In the genomic region with DNA sequence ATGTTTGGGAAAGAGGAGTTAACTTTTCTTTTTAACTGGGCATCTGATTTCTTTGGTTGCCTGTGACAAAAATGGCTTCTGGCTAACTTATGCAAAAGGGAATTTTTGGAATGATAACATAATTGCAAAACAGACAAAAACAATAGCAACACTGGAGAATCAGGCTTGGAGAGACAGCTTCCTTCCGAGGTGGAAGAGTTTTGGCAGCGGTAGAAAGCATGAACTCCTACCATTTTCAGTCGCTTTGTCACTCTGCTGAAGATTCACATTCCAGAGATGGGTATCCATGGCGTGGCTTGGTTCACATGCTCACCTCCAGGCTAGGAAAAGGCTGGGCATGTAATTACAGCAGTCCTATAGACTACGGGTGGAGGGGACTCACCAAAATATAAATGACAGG, we compare ENCODE assay signal across 17 cellular contexts.
"Had no signal": no experiment of that assay in that cellular context is flagged by ENCODE, and none has a peak within 500 bp of the region (broad histone marks: within the 10 kb centered on the region; RNA-seq: fewer than 3 reads in every experiment).

No MANE protein-coding gene starts in this region.

- H3K4me3 ChIP-seq: hepatocyte, lung, thyroid gland had no signal

- H2AFZ ChIP-seq: hepatocyte had no signal

- H3K27ac ChIP-seq: hepatocyte, thyroid gland, WERI-Rb-1 had no signal

- H3K4me1 Mint-ChIP-seq: T-helper 17 cell had no signal

- H3K27ac Mint-ChIP-seq: activated naive CD8-positive, alpha-beta T cell; endodermal cell; T-helper 17 cell had no signal

- DNase-seq: activated CD4-positive, alpha-beta T cell treated with anti-CD3 and anti-CD28 coated beads for 1 hour; activated CD8-positive, alpha-beta memory T cell treated with anti-CD3 and anti-CD28 coated beads for 24 hours; activated CD8-positive, alpha-beta memory T cell treated with anti-CD3 and anti-CD28 coated beads, Interleukin-2, amount 50 U/mL, for 48 hours; activated gamma-delta T cell; amniotic stem cell; dermis blood vessel endothelial cell; endodermal cell; left cardiac atrium; occipital lobe; posterior cingulate gyrus; stimulated activated naive CD4-positive, alpha-beta T cell treated with Interleukin-2 at 50 U/mL for 16 hours; T-helper 17 cell; thyroid gland; WERI-Rb-1 had no signal

- H3K9me3 Mint-ChIP-seq: endodermal cell had no signal

- H3K36me3 ChIP-seq: thyroid gland, WERI-Rb-1 had no signal

- ATAC-seq: left cardiac atrium, T-helper 17 cell had no signal

- H3K9me3 ChIP-seq: thyroid gland had no signal

- H3K79me2 ChIP-seq: hepatocyte had no signal

- H3K4me1 ChIP-seq: thyroid gland had no signal

- H3K27me3 ChIP-seq: hepatocyte, thyroid gland had no signal

- H3K4me3 Mint-ChIP-seq: activated naive CD8-positive, alpha-beta T cell; endodermal cell; T-helper 17 cell had no signal

- H3K4me2 ChIP-seq: hepatocyte had no signal

- H3K36me3 Mint-ChIP-seq: activated naive CD8-positive, alpha-beta T cell had no signal
